In the genomic region with DNA sequence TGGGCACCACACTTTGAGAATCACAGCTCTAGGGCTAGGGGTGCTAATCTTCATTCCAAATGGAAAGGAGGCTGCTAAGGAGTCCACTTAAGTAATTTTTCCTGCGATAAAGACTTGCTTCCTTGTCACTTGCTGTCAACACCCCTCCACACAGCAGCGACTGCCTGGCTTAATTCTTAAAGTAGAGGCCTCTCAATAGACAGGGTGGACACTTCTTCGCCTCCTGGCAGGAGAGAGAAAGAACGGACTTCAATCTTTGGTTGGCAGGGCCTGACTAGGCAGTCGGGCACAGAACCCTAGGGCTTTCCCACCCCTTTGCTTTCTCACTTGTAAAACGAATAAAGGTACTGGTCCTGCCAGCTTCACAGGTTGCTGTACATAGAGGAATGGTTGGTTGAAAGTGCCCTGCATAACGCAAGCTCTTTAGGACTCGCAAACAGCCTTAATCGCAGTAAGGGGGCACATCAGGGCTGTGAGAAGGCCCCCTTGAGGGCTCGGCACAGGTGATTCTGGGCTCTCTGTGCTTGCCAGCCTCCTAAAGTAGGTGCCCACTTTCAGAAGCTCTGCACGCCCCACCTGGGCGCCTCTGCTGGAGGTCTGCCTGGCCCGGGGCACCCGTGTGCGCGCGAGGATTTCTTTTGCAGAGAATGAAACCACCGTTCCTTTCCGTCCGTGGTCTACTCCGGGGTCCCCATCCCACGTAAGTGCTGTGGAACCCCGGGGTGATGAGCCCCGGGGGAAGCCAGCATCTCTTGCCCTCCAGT, we compare ENCODE assay signal across 9 cellular contexts. TPM values are rescaled to one million over a fixed set of nuclear protein-coding genes. Genes with fewer than 3 reads are reported as not detected.
DNase-seq lines count a peak whose midpoint lies in the region; TF ChIP-seq lines count a peak whose summit lies in the region.
"Had no signal": no experiment of that assay in that cellular context is flagged by ENCODE, and none has a peak within 500 bp of the region (broad histone marks: within the 10 kb centered on the region; RNA-seq: fewer than 3 reads in every experiment).

No MANE protein-coding gene starts in this region.

- no peaks in the 10 kb centered on the region for H3K9me3 ChIP-seq in hepatocyte (ENCODE audit: low read depth)
- H3K9me3 ChIP-seq: SK-N-SH had no signal

- no peak overlapping the region for H3K27ac Mint-ChIP-seq in activated naive CD8-positive, alpha-beta T cell

- H3K36me3 Mint-ChIP-seq in activated naive CD8-positive, alpha-beta T cell = peaks cover 2% of the 10 kb centered on the region

- peak overlapping the region; percentile 49 for H3K4me3 Mint-ChIP-seq in activated naive CD8-positive, alpha-beta T cell

- no peaks in the 10 kb centered on the region for H3K9me2 ChIP-seq in hepatocyte (replicated peaks; ENCODE audit: insufficient read depth)
- H3K9me2 ChIP-seq: SK-N-SH had no signal

- H3K4me3 ChIP-seq in hepatocyte (peak overlapping the region; percentile 34), retinal pigment epithelial cell (ENCODE audit: low read length) (peak overlapping the region; percentile 31)

- in situ Hi-C loops in G401 (cut with HindIII; ENCODE audit: low sequenced_read_pairs) = no loop called here

- H3K27me3 ChIP-seq in hepatocyte = peaks cover 55% of the 10 kb centered on the region

- peaks cover 9% of the 10 kb centered on the region for H3K4me1 Mint-ChIP-seq in activated naive CD8-positive, alpha-beta T cell (ENCODE audit: low read depth)

- H3K27ac ChIP-seq in hepatocyte = no peak overlapping the region

- peaks cover 6% of the 10 kb centered on the region for H3K4me1 ChIP-seq in hepatocyte (ENCODE audit: insufficient read depth)

- H3K79me2 ChIP-seq in hepatocyte = no peaks in the 10 kb centered on the region

- peak overlapping the region; percentile 82 for H2AFZ ChIP-seq in hepatocyte

- WGBS in hepatocyte (ENCODE audit: low lambda C conversion rate, missing lambda C conversion rate) = 59% methylated on average over 24 of the region's 24 CpGs

- no peaks in the 10 kb centered on the region for H3K36me3 ChIP-seq in hepatocyte (replicated peaks; ENCODE audit: insufficient read depth, low read depth)

- no peaks in the 10 kb centered on the region for H3K9me3 Mint-ChIP-seq in activated naive CD8-positive, alpha-beta T cell (ENCODE audit: low read depth)

- DNase-seq in G401 (ENCODE audit: low spot score) (peak; percentile 34), hepatocyte (ENCODE audit: low spot score) (no peak), retinal pigment epithelial cell (ENCODE audit: low read depth) (no peak), midbrain (lab: John Stamatoyannopoulos, UW) (no peak), SHP77 treated with DMSO at 0.1 percent for 48 hours (lab: John Stamatoyannopoulos, UW) (no peak), NCI-H1092 treated with DMSO at 0.1 percent for 48 hours (lab: John Stamatoyannopoulos, UW) (no peak), NCI-H345 (lab: John Stamatoyannopoulos, UW) (no peak)

- peak overlapping the region; percentile 97 for H3K4me2 ChIP-seq in hepatocyte
- H3K4me2 ChIP-seq: SK-N-SH had no signal

- TF ChIP-seq CTCF in hepatocyte (IDR thresholded peaks at IDR 0.05; ENCODE audit: poor library complexity) (no peak), retinal pigment epithelial cell (conservative IDR thresholded peaks at IDR 0.05; ENCODE audit: low read depth, low read length) (no peak)

- no peaks in the 10 kb centered on the region for H4K20me1 ChIP-seq in hepatocyte (ENCODE audit: insufficient read depth, poor library complexity, severe bottlenecking)

- H3K27me3 Mint-ChIP-seq in activated naive CD8-positive, alpha-beta T cell = peaks cover 23% of the 10 kb centered on the region

RNA-seq across cellular contexts. Expression of a gene that starts 47.6 kb away (rescaled TPM):
- total RNA-seq in G401 (2014; rRNA removed; shearing (Covaris generic)) = not detected in 2 replicates
- 0.90 and 2.4 TPM in 2 replicates for total RNA-seq in hepatocyte
- 1.3 and 2.4 TPM in 2 replicates for polyA plus RNA-seq in hepatocyte
